ENCODE assay signal across 18 cellular contexts in the genomic region with DNA sequence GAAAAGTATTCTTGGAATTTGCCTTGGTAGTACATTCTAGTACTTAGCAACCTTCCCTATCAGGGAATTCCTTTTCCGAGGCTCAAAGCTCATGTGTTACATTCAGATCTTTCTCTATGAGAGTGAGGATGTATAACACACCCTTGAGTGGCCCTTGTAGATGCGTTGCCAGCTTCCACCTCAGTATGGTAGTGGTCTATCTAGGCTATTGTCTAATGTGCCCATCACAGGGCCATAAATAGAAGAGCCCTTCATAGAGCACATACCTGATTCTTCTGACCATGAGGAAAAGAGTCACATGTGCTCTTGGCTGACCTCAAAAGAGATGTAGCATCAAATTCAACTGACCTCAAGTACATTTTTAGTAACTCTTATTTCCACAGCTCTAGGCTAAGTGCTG. TPM values are rescaled to one million over a fixed set of nuclear protein-coding genes. Genes with fewer than 3 reads are reported as not detected.
DNase-seq lines count a peak whose midpoint lies in the region; ATAC-seq and TF ChIP-seq lines count a peak whose summit lies in the region.
"Had no signal": no experiment of that assay in that cellular context is flagged by ENCODE, and none has a peak within 500 bp of the region (broad histone marks: within the 10 kb centered on the region; RNA-seq: fewer than 3 reads in every experiment).

No MANE protein-coding gene starts in this region.

- H3K4me1 ChIP-seq in right atrium auricular region = peaks cover 0 to 6% of the 10 kb centered on the region in 2 donors
- H3K4me1 ChIP-seq in left ventricle myocardium inferior = peaks cover 10% of the 10 kb centered on the region
- H3K4me1 ChIP-seq: BLaER1 had no signal

- no peaks in the 10 kb centered on the region for H3K9me3 ChIP-seq in right atrium auricular region
- H3K9me3 ChIP-seq in left ventricle myocardium inferior (replicated peaks) = no peaks in the 10 kb centered on the region
- H3K9me3 ChIP-seq: BLaER1, HAP-1 had no signal

- ATAC-seq in Right ventricle myocardium inferior (peak; percentile 81), HG02970 (IDR thresholded peaks at IDR 0.05; ENCODE audit: low FRiP score, unreplicated experiment) (no peak)
- ATAC-seq: GM12878 had no signal

- intact Hi-C loops in Right ventricle myocardium inferior (cut with DNase I) = no loop called here
- intact Hi-C loops in left ventricle myocardium inferior (cut with micrococcal nuclease) = no loop called here

- TF ChIP-seq CTCF in right atrium auricular region (IDR thresholded peaks at IDR 0.05) = no peak
- no peak for TF ChIP-seq CTCF in choroid plexus epithelial cell (conservative IDR thresholded peaks at IDR 0.05; ENCODE audit: low read depth, low read length)
- TF ChIP-seq CTCF in left ventricle myocardium inferior (IDR thresholded peaks at IDR 0.05; ENCODE audit: borderline replicate concordance) = no peak
- no peak for TF ChIP-seq CTCF in retinal pigment epithelial cell (conservative IDR thresholded peaks at IDR 0.05; ENCODE audit: low read depth, low read length)

- H3K27ac ChIP-seq in right atrium auricular region (peak overlapping the region in 1 of 2 donors; percentile 30), left ventricle myocardium inferior (replicated peaks) (peak overlapping the region; percentile 21)
- H3K27ac ChIP-seq: BLaER1, HL-60 had no signal

- H3K36me3 ChIP-seq in right atrium auricular region (no peaks in the 10 kb centered on the region), left ventricle myocardium inferior (no peaks in the 10 kb centered on the region)
- H3K36me3 ChIP-seq: BLaER1, HAP-1 had no signal

- no peak overlapping the region for H3K4me3 ChIP-seq in right atrium auricular region
- no peak overlapping the region for H3K4me3 ChIP-seq in choroid plexus epithelial cell (ENCODE audit: low read depth, low read length)
- no peak overlapping the region for H3K4me3 ChIP-seq in left ventricle myocardium inferior
- no peak overlapping the region for H3K4me3 ChIP-seq in retinal pigment epithelial cell (ENCODE audit: low read length)
- H3K4me3 ChIP-seq: BLaER1, GM12878, HAP-1 had no signal

- no peaks in the 10 kb centered on the region for H3K27me3 ChIP-seq in right atrium auricular region
- H3K27me3 ChIP-seq in left ventricle myocardium inferior (ENCODE audit: low read depth) = no peaks in the 10 kb centered on the region
- H3K27me3 ChIP-seq: BLaER1 had no signal

- no peak for DNase-seq in Right ventricle myocardium inferior (ENCODE audit: missing footprints)
- DNase-seq in right atrium auricular region (ENCODE audit: low spot score) = no peak
- peak; percentile 25 for DNase-seq in choroid plexus epithelial cell (ENCODE audit: low read depth)
- DNase-seq in left ventricle myocardium inferior = no peak
- peak; percentile 5 for DNase-seq in retinal pigment epithelial cell (ENCODE audit: low read depth)
- no peak for DNase-seq in RPMI8226
- DNase-seq in LoVo (ENCODE audit: low spot score) = no peak
- DNase-seq: 8988T; CD4-positive, alpha-beta memory T cell; DMS79 treated with DMSO at 0.1 percent for 48 hours had no signal

RNA-seq across cellular contexts. Expression of gene ZC3H11B, which starts 14.0 kb away (rescaled TPM):
- total RNA-seq in Right ventricle myocardium inferior = 1.5 TPM
- total RNA-seq in right atrium auricular region = not detected
- total RNA-seq in left ventricle myocardium inferior = 0.49 TPM
- total RNA-seq: CD4-positive, alpha-beta memory T cell; G401; H1; HT1080 had no signal

Comparison
In these comparisons a context has a peak if more than half of its experiments do, and no peak if none do; other contexts are left out.
1. DNase-seq: peak in choroid plexus epithelial cell (single experiment) and retinal pigment epithelial cell (single experiment); none in Right ventricle myocardium inferior (single experiment), right atrium auricular region (single experiment), left ventricle myocardium inferior (single experiment), RPMI8226 (single experiment) and LoVo (single experiment).